In the genomic region with DNA sequence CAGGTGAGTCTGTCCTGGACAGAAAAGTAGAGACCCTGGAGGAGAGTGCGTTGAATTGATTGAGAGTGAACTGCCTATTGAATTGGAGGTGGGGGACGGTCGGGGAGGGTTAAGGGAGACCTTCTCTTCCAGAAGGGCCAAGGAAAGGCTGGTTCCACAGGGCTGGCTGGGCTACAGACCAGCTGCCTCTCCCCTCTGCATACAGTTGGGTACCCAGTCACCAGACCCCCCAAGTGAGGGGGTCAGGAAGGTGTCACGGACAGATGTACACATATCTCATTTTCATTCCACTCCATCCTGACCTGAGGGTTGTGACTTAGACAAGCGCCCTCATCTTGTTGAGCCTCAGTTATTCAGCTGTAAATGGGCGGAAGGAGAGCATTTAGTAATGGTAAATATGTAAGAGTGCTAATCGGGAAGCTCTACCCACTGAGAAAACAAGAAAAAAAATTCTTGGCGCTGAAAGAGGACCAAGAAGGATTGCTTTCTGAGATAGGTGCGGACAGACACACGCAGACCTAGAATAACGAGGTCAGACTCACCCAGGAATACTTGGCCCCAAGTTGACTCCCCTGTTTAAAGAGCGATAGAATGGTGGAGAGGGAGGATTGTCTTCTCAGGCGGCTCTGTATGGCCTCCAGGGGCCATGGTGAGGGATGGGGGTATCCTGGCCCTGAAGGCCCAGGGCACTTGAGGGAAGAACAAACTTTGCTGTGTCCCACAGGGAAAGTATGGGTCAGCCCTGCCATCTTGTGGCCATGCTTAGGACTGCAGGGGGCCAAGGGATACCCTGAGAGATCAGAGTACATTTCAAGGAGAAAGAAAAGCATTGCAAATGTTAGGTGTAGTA, we compare ENCODE assay signal across 8 cellular contexts. TPM values are rescaled to one million over a fixed set of nuclear protein-coding genes. Genes with fewer than 3 reads are reported as not detected.
A peak's percentile ranks its signal among the peaks of the same experiment; 100 is the strongest.
DNase-seq lines count a peak whose midpoint lies in the region; ATAC-seq and TF ChIP-seq lines count a peak whose summit lies in the region.

No MANE protein-coding gene starts in this region.

- CTCF ChIA-PET in CD8-positive, alpha-beta T cell (lab: Charles Lee): interaction anchor here (1.2 kb wide), 1 partner anchor 159 kb away, joined by 3 read pairs; no protein-coding TSS in a partner anchor

- POLR2A ChIA-PET in CD8-positive, alpha-beta T cell (lab: Charles Lee): interaction anchor here (1.0 kb wide), 1 partner anchor 129 kb away, joined by 3 read pairs; no protein-coding TSS in a partner anchor
- POLR2A ChIA-PET in activated naive CD8-positive, alpha-beta T cell treated with anti-CD3 and anti-CD28 coated beads, Interleukin-2, amount 10 ng/mL, durations not matched to agents 7 days and 5 days (lab: Charles Lee): no interaction called here

- peaks cover 7% of the 10 kb centered on the region for H3K9me3 Mint-ChIP-seq in CD8-positive, alpha-beta T cell
- H3K9me3 Mint-ChIP-seq in activated naive CD8-positive, alpha-beta T cell treated with anti-CD3 and anti-CD28 coated beads, Interleukin-2, amount 10 ng/mL, durations not matched to agents 7 days and 5 days: no peaks in the 10 kb centered on the region

- H3K9me3 ChIP-seq in CD8-positive, alpha-beta T cell (ENCODE audit: low read length): no peaks in the 10 kb centered on the region
- H3K9me3 ChIP-seq in left ventricle myocardium inferior (replicated peaks): no peaks in the 10 kb centered on the region

- intact Hi-C loops in CD8-positive, alpha-beta T cell (cut with DNase I, micrococcal nuclease): no loop called here
- intact Hi-C loops in left ventricle myocardium inferior (cut with micrococcal nuclease): no loop called here

- H3K4me3 ChIP-seq in CD8-positive, alpha-beta T cell (ENCODE audit: low read depth, low read length): no peak overlapping the region
- no peak overlapping the region for H3K4me3 ChIP-seq in left ventricle myocardium inferior

- H3K36me3 Mint-ChIP-seq in CD8-positive, alpha-beta T cell: no peaks in the 10 kb centered on the region
- no peaks in the 10 kb centered on the region for H3K36me3 Mint-ChIP-seq in activated naive CD8-positive, alpha-beta T cell treated with anti-CD3 and anti-CD28 coated beads, Interleukin-2, amount 10 ng/mL, durations not matched to agents 7 days and 5 days

- no peaks in the 10 kb centered on the region for H3K27me3 ChIP-seq in CD8-positive, alpha-beta T cell (ENCODE audit: insufficient read depth, low read length)
- H3K27me3 ChIP-seq in left ventricle myocardium inferior (ENCODE audit: low read depth): peaks cover 19% of the 10 kb centered on the region

- no peaks in the 10 kb centered on the region for H3K4me1 Mint-ChIP-seq in CD8-positive, alpha-beta T cell (ENCODE audit: low read depth)
- H3K4me1 Mint-ChIP-seq in activated naive CD8-positive, alpha-beta T cell treated with anti-CD3 and anti-CD28 coated beads, Interleukin-2, amount 10 ng/mL, durations not matched to agents 7 days and 5 days: no peaks in the 10 kb centered on the region

- H3K4me1 ChIP-seq in CD8-positive, alpha-beta T cell (ENCODE audit: insufficient read depth, low read length): no peaks in the 10 kb centered on the region
- H3K4me1 ChIP-seq in left ventricle myocardium inferior: no peaks in the 10 kb centered on the region

- H3K27ac ChIP-seq in CD8-positive, alpha-beta T cell (ENCODE audit: low read depth, low read length): no peak overlapping the region
- no peak overlapping the region for H3K27ac ChIP-seq in left ventricle myocardium inferior (replicated peaks)

- peak in 2 of 7 experiments; percentile 9 to 16 for DNase-seq in CD8-positive, alpha-beta T cell
- DNase-seq in NCI-H460 (ENCODE audit: extremely low read depth, low read depth): peak; percentile 56
- peak; percentile 59 for DNase-seq in activated naive CD8-positive, alpha-beta T cell treated with anti-CD3 and anti-CD28 coated beads, Interleukin-2, amount 10 ng/mL, durations not matched to agents 7 days and 5 days
- DNase-seq in left ventricle myocardium inferior: peak; percentile 46
- DNase-seq in retina: peak; percentile 79
- no peak for DNase-seq in NCI-H1105 treated with DMSO at 0.1 percent for 48 hours (lab: John Stamatoyannopoulos, UW)

- no peaks in the 10 kb centered on the region for H3K36me3 ChIP-seq in CD8-positive, alpha-beta T cell (ENCODE audit: insufficient read depth, low read length)
- no peaks in the 10 kb centered on the region for H3K36me3 ChIP-seq in left ventricle myocardium inferior

- H3K4me3 Mint-ChIP-seq in CD8-positive, alpha-beta T cell: no peak overlapping the region
- no peak overlapping the region for H3K4me3 Mint-ChIP-seq in activated naive CD8-positive, alpha-beta T cell treated with anti-CD3 and anti-CD28 coated beads, Interleukin-2, amount 10 ng/mL, durations not matched to agents 7 days and 5 days

- peak; percentile 18 for TF ChIP-seq CTCF in CD8-positive, alpha-beta T cell (IDR thresholded peaks at IDR 0.05)
- peak; percentile 87 for TF ChIP-seq CTCF in left ventricle myocardium inferior (IDR thresholded peaks at IDR 0.05; ENCODE audit: borderline replicate concordance)

- ATAC-seq in CD8-positive, alpha-beta T cell: no peak
- ATAC-seq in GM18870 (IDR thresholded peaks at IDR 0.05; ENCODE audit: unreplicated experiment) (peak; percentile 89), HG02981 (IDR thresholded peaks at IDR 0.05; ENCODE audit: unreplicated experiment) (peak; percentile 91)
- peak; percentile 63 for ATAC-seq in activated naive CD8-positive, alpha-beta T cell treated with anti-CD3 and anti-CD28 coated beads, Interleukin-2, amount 10 ng/mL, durations not matched to agents 7 days and 5 days (ENCODE audit: low read depth)

- no peak overlapping the region for H3K27ac Mint-ChIP-seq in CD8-positive, alpha-beta T cell
- no peak overlapping the region for H3K27ac Mint-ChIP-seq in activated naive CD8-positive, alpha-beta T cell treated with anti-CD3 and anti-CD28 coated beads, Interleukin-2, amount 10 ng/mL, durations not matched to agents 7 days and 5 days

- peaks cover 4% of the 10 kb centered on the region for H3K27me3 Mint-ChIP-seq in CD8-positive, alpha-beta T cell (ENCODE audit: low read depth)
- H3K27me3 Mint-ChIP-seq in activated naive CD8-positive, alpha-beta T cell treated with anti-CD3 and anti-CD28 coated beads, Interleukin-2, amount 10 ng/mL, durations not matched to agents 7 days and 5 days: no peaks in the 10 kb centered on the region

RNA-seq across cellular contexts. Expression of a gene that starts 7.2 kb away (rescaled TPM):
- not detected for total RNA-seq in CD8-positive, alpha-beta T cell
- total RNA-seq in NCI-H460 (2014; rRNA removed; shearing (Covaris generic)): not detected in 2 replicates
- not detected in 2 replicates for polyA plus RNA-seq in NCI-H460 (2014; cell fraction: nucleus; rRNA removed)
- not detected for total RNA-seq in activated naive CD8-positive, alpha-beta T cell treated with anti-CD3 and anti-CD28 coated beads, Interleukin-2, amount 10 ng/mL, durations not matched to agents 7 days and 5 days
- total RNA-seq in left ventricle myocardium inferior: not detected
